6 cellular contexts compared by ENCODE assay signal in the genomic region with DNA sequence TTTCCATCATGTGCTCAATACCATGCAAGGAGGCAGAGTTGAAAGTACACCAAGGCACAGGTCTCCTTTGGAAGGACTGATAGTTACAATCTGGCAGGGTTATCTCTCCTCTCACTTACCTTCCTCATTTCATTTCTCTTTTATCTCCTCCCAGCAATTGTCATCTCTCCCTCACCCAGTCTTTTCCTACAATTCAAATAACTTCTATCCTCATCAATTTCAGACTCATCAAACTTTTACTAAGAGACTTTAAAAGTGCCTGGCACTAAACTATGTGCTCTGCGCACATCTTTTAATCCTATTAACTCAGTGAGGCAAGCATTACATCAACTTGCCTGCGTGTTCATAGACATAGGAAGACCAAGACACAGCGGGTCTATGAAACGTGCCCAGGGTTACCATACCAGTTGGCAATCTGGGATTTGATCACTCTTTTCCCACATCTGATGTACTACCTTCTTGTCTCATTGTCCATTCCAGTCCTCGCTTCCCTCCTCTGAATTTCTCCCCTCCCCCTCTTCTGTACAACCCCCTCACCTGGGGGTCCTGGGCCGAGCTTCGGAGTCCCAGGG. TPM values are rescaled to one million over a fixed set of nuclear protein-coding genes. Genes with fewer than 3 reads are reported as not detected.
DNase-seq lines count a peak whose midpoint lies in the region; ATAC-seq lines count a peak whose summit lies in the region.

No MANE protein-coding gene starts in this region.

- ATAC-seq in HG02642 (IDR thresholded peaks at IDR 0.05; ENCODE audit: poor library complexity, unreplicated experiment) (no peak), GM18861 (IDR thresholded peaks at IDR 0.05; ENCODE audit: unreplicated experiment) (no peak)

- H3K27ac Mint-ChIP-seq in activated T-helper 2 cell treated with anti-CD3 and anti-CD28 coated beads, Interferon-gamma antibody, Interleukin-2, Interleukin-4, amounts not matched to agents 10 μg/mL and 5 μg/mL and 100 μg/mL, durations not matched to agents 14 hours and 24 hours and 36 hours = peak overlapping the region; percentile 87

- intact Hi-C loops in activated T-helper 2 cell treated with anti-CD3 and anti-CD28 coated beads, Interferon-gamma antibody, Interleukin-2, Interleukin-4, amounts not matched to agents 10 μg/mL and 5 μg/mL and 100 μg/mL, durations not matched to agents 14 hours and 24 hours and 36 hours (cut with micrococcal nuclease) = loop anchor here (2.0 kb wide), 2 partner anchors 20 to 56 kb away; a partner anchor contains a TSS

- peak; percentile 71 for DNase-seq in DMS 273 (lab: John Stamatoyannopoulos, UW; ENCODE audit: unreplicated experiment)
- no peak for DNase-seq in DMS 273 treated with DMSO at 0.1 percent for 48 hours (lab: John Stamatoyannopoulos, UW)
- DNase-seq in activated T-helper 2 cell treated with anti-CD3 and anti-CD28 coated beads, Interferon-gamma antibody, Interleukin-2, Interleukin-4, amounts not matched to agents 10 μg/mL and 5 μg/mL and 100 μg/mL, durations not matched to agents 14 hours and 24 hours and 36 hours (ENCODE audit: low spot score) = no peak
- peak; percentile 27 to 34 for DNase-seq in lung microvascular endothelial cell (ENCODE audit: low read depth in 2 of 2)

- H3K36me3 Mint-ChIP-seq in activated T-helper 2 cell treated with anti-CD3 and anti-CD28 coated beads, Interferon-gamma antibody, Interleukin-2, Interleukin-4, amounts not matched to agents 10 μg/mL and 5 μg/mL and 100 μg/mL, durations not matched to agents 14 hours and 24 hours and 36 hours (ENCODE audit: low read depth) = peaks cover 50% of the 10 kb centered on the region

- H3K4me1 Mint-ChIP-seq in activated T-helper 2 cell treated with anti-CD3 and anti-CD28 coated beads, Interferon-gamma antibody, Interleukin-2, Interleukin-4, amounts not matched to agents 10 μg/mL and 5 μg/mL and 100 μg/mL, durations not matched to agents 14 hours and 24 hours and 36 hours (ENCODE audit: low read depth) = peaks cover 34% of the 10 kb centered on the region

- H3K9me3 Mint-ChIP-seq in activated T-helper 2 cell treated with anti-CD3 and anti-CD28 coated beads, Interferon-gamma antibody, Interleukin-2, Interleukin-4, amounts not matched to agents 10 μg/mL and 5 μg/mL and 100 μg/mL, durations not matched to agents 14 hours and 24 hours and 36 hours = no peaks in the 10 kb centered on the region

- no peaks in the 10 kb centered on the region for H3K27me3 Mint-ChIP-seq in activated T-helper 2 cell treated with anti-CD3 and anti-CD28 coated beads, Interferon-gamma antibody, Interleukin-2, Interleukin-4, amounts not matched to agents 10 μg/mL and 5 μg/mL and 100 μg/mL, durations not matched to agents 14 hours and 24 hours and 36 hours (ENCODE audit: low read depth)

- H3K4me3 Mint-ChIP-seq in activated T-helper 2 cell treated with anti-CD3 and anti-CD28 coated beads, Interferon-gamma antibody, Interleukin-2, Interleukin-4, amounts not matched to agents 10 μg/mL and 5 μg/mL and 100 μg/mL, durations not matched to agents 14 hours and 24 hours and 36 hours (ENCODE audit: low read depth) = peak overlapping the region; percentile 93

RNA-seq across cellular contexts. Expression of a gene that starts 1.2 kb away (rescaled TPM):
- total RNA-seq in activated T-helper 2 cell treated with anti-CD3 and anti-CD28 coated beads, Interferon-gamma antibody, Interleukin-2, Interleukin-4, amounts not matched to agents 10 μg/mL and 5 μg/mL and 100 μg/mL, durations not matched to agents 14 hours and 24 hours and 36 hours = 166 and 176 TPM in 2 replicates
- 36.3 and 39.0 TPM in 2 replicates for total RNA-seq in lung microvascular endothelial cell

RNA-seq across cellular contexts. Expression of a gene that starts 12.4 kb away (rescaled TPM):
- total RNA-seq in activated T-helper 2 cell treated with anti-CD3 and anti-CD28 coated beads, Interferon-gamma antibody, Interleukin-2, Interleukin-4, amounts not matched to agents 10 μg/mL and 5 μg/mL and 100 μg/mL, durations not matched to agents 14 hours and 24 hours and 36 hours = 130 TPM in 2 replicates
- 29.2 and 29.8 TPM in 2 replicates for total RNA-seq in lung microvascular endothelial cell

RNA-seq across cellular contexts. Expression of a gene that starts 17.3 kb away (rescaled TPM):
- total RNA-seq in activated T-helper 2 cell treated with anti-CD3 and anti-CD28 coated beads, Interferon-gamma antibody, Interleukin-2, Interleukin-4, amounts not matched to agents 10 μg/mL and 5 μg/mL and 100 μg/mL, durations not matched to agents 14 hours and 24 hours and 36 hours = 5.6 and 5.9 TPM in 2 replicates
- under 0.01 and 0.40 TPM in 2 replicates for total RNA-seq in lung microvascular endothelial cell

RNA-seq across cellular contexts. Expression of a gene that starts 20.7 kb away (rescaled TPM):
- 2.1 and 2.4 TPM in 2 replicates for total RNA-seq in activated T-helper 2 cell treated with anti-CD3 and anti-CD28 coated beads, Interferon-gamma antibody, Interleukin-2, Interleukin-4, amounts not matched to agents 10 μg/mL and 5 μg/mL and 100 μg/mL, durations not matched to agents 14 hours and 24 hours and 36 hours
- total RNA-seq in lung microvascular endothelial cell = 0.87 and 1.8 TPM in 2 replicates

RNA-seq across cellular contexts. Expression of a gene that starts 21.0 kb away (rescaled TPM):
- 112 and 118 TPM in 2 replicates for total RNA-seq in activated T-helper 2 cell treated with anti-CD3 and anti-CD28 coated beads, Interferon-gamma antibody, Interleukin-2, Interleukin-4, amounts not matched to agents 10 μg/mL and 5 μg/mL and 100 μg/mL, durations not matched to agents 14 hours and 24 hours and 36 hours
- 40.8 and 93.3 TPM in 2 replicates for total RNA-seq in lung microvascular endothelial cell

Comparison
In these comparisons a context has a peak if more than half of its experiments do, and no peak if none do; other contexts are left out.
1. DNase-seq: peak in DMS 273 (single experiment) and lung microvascular endothelial cell (2 of 2); none in DMS 273 treated with DMSO at 0.1 percent for 48 hours (single experiment) and activated T-helper 2 cell treated with anti-CD3 and anti-CD28 coated beads, Interferon-gamma antibody, Interleukin-2, Interleukin-4, amounts not matched to agents 10 μg/mL and 5 μg/mL and 100 μg/mL, durations not matched to agents 14 hours and 24 hours and 36 hours (single experiment).